Comparison of ENCODE assay signal across 17 cellular contexts in genomic region chr3:122940628-122941086, GRCh38.
A peak's percentile ranks its signal among the peaks of the same experiment; 100 is the strongest.
DNase-seq lines count a peak whose midpoint lies in the region; ATAC-seq and TF ChIP-seq lines count a peak whose summit lies in the region.
"Had no signal": no experiment of that assay in that cellular context is flagged by ENCODE, and none has a peak within 500 bp of the region (broad histone marks: within the 10 kb centered on the region; RNA-seq: fewer than 3 reads in every experiment).

No MANE protein-coding gene starts in this region.

- H3K9me3 Mint-ChIP-seq in effector memory CD8-positive, alpha-beta T cell = no peaks in the 10 kb centered on the region
- H3K9me3 Mint-ChIP-seq: HFFc6 had no signal

- no peak overlapping the region for H3K4me3 ChIP-seq in AG09309 (ENCODE audit: control insufficient read depth, low read depth, low read length)
- H3K4me3 ChIP-seq: dorsolateral prefrontal cortex, left lung had no signal

- H3K27me3 Mint-ChIP-seq in effector memory CD8-positive, alpha-beta T cell = peaks cover 19 to 43% of the 10 kb centered on the region in 2 donors

- no peak overlapping the region for H3K27ac Mint-ChIP-seq in effector memory CD8-positive, alpha-beta T cell
- H3K27ac Mint-ChIP-seq: HFFc6 had no signal

- H3K4me3 Mint-ChIP-seq in effector memory CD8-positive, alpha-beta T cell = peak overlapping the region; percentile 37 to 39
- H3K4me3 Mint-ChIP-seq: HFFc6 had no signal

- no peak for ATAC-seq in effector memory CD8-positive, alpha-beta T cell (replicated peaks)
- ATAC-seq in HG03520 (IDR thresholded peaks at IDR 0.05; ENCODE audit: unreplicated experiment) = no peak
- ATAC-seq: esophagus mucosa, left lung had no signal

- no peak for TF ChIP-seq CTCF in AG09309 (IDR thresholded peaks at IDR 0.05; ENCODE audit: control insufficient read depth, insufficient read depth, low read depth, low read length, missing control alignments)

- peaks cover 12 to 22% of the 10 kb centered on the region in 2 donors for H3K4me1 Mint-ChIP-seq in effector memory CD8-positive, alpha-beta T cell (ENCODE audit: low read depth in 2 of 2)

- H3K36me3 Mint-ChIP-seq in effector memory CD8-positive, alpha-beta T cell (ENCODE audit: insufficient read depth) = no peaks in the 10 kb centered on the region

- DNase-seq in AG09309 (ENCODE audit: low read depth) = peak; percentile 4
- DNase-seq in NCI-H2171 treated with DMSO at 0.1 percent for 48 hours (lab: John Stamatoyannopoulos, UW) = peak; percentile 62
- DNase-seq in effector memory CD8-positive, alpha-beta T cell = no peak
- peak; percentile 5 for DNase-seq in iris pigment epithelial cell (ENCODE audit: low read depth)
- DNase-seq in ureter (ENCODE audit: low spot score) = no peak
- no peak for DNase-seq in COLO668 (lab: John Stamatoyannopoulos, UW; ENCODE audit: unreplicated experiment)
- DNase-seq in anterior cingulate cortex (lab: John Stamatoyannopoulos, UW) = no peak
- DNase-seq: activated CD4-positive, alpha-beta T cell treated with anti-CD3 and anti-CD28 coated beads for 1 hour; activated naive CD4-positive, alpha-beta T cell; COR-L47; dorsolateral prefrontal cortex; HFFc6; left lung; NCI-H146; stimulated activated CD4-positive, alpha-beta T cell treated with anti-CD3 and anti-CD28 coated beads, Interleukin-4, amount 100 ng/mL, for 1 hour had no signal

Comparison
In these comparisons a context has a peak if more than half of its experiments do, and no peak if none do; other contexts are left out.
1. DNase-seq: peak in AG09309 (single experiment), NCI-H2171 treated with DMSO at 0.1 percent for 48 hours (single experiment) and iris pigment epithelial cell (single experiment); none in effector memory CD8-positive, alpha-beta T cell (0 of 3), ureter (single experiment), COLO668 (single experiment) and anterior cingulate cortex (0 of 58).